8 cellular contexts compared by ENCODE assay signal in genomic region chr2:206159346-206160123, GRCh38. TPM values are rescaled to one million over a fixed set of nuclear protein-coding genes. Genes with fewer than 3 reads are reported as not detected.
A peak's percentile ranks its signal among the peaks of the same experiment; 100 is the strongest.
DNase-seq lines count a peak whose midpoint lies in the region; ATAC-seq and TF ChIP-seq lines count a peak whose summit lies in the region.

Gene EEF1B2 (plus strand): TSS chr2:206159895. CDS start chr2:206159980, 85 bp downstream.
Gene NDUFS1 (minus strand): TSS chr2:206159444. CDS start chr2:206153678, 5,766 bp downstream.

- H3K36me3 ChIP-seq in Panc1 (ENCODE audit: control insufficient read depth, insufficient read depth, low read length), result peaks cover 35% of the 10 kb centered on the region
- peaks cover 18 to 23% of the 10 kb centered on the region in 2 donors for H3K36me3 ChIP-seq in mucosa of rectum (ENCODE audit: control insufficient read depth in 2 of 2, insufficient read depth in 2 of 2, low read length in 2 of 2)

- H3K9me3 ChIP-seq in Panc1 (ENCODE audit: control insufficient read depth, insufficient read depth, low read depth, low read length), result no peaks in the 10 kb centered on the region
- no peaks in the 10 kb centered on the region for H3K9me3 ChIP-seq in mucosa of rectum (ENCODE audit: control insufficient read depth in 2 of 2, low read length in 2 of 2)

- TF ChIP-seq POLR2A in erythroblast (IDR thresholded peaks at IDR 0.05; ENCODE audit: low read length), result peak; percentile 84

- peaks cover 52% of the 10 kb centered on the region for H3K4me1 Mint-ChIP-seq in activated T-cell treated with anti-CD3 and anti-CD28 coated beads, Interleukin-2, amount 50 U/mL, for 4 hours (ENCODE audit: low read depth)

- no TSS peak for BruUV-seq in Panc1 (replicated peaks; lab: Mats Ljungman, UMichigan)

- H3K27me3 ChIP-seq in Panc1 (ENCODE audit: control insufficient read depth, insufficient read depth, low read length) (no peaks in the 10 kb centered on the region), mucosa of rectum (ENCODE audit: control insufficient read depth in 2 of 2, insufficient read depth in 2 of 2, low read length in 2 of 2) (no peaks in the 10 kb centered on the region)

- no peaks in the 10 kb centered on the region for H3K9me3 Mint-ChIP-seq in activated T-cell treated with anti-CD3 and anti-CD28 coated beads, Interleukin-2, amount 50 U/mL, for 4 hours

- H3K27me3 Mint-ChIP-seq in activated T-cell treated with anti-CD3 and anti-CD28 coated beads, Interleukin-2, amount 50 U/mL, for 4 hours (ENCODE audit: low read depth), result no peaks in the 10 kb centered on the region

- peak within 1 kb of the TSS; percentile 91 to 97 for H3K9ac ChIP-seq in mucosa of rectum (ENCODE audit: low read depth in 1 of 2, low read length in 2 of 2)

- POLR2A ChIA-PET in Panc1 (lab: Charles Lee), result interaction anchor here (0.7 kb wide), 1 partner anchor 516 kb away, joined by 4 read pairs; no protein-coding TSS in a partner anchor

- CTCF ChIA-PET in Panc1 (lab: Charles Lee), result interaction anchor here (0.7 kb wide), 1 partner anchor 33 kb away, joined by 4 read pairs; no protein-coding TSS in a partner anchor

- intact Hi-C loops in Panc1 (cut with micrococcal nuclease; ENCODE audit: unreplicated experiment), result loop anchor here (5.0 kb wide), 1 partner anchor 103 kb away; no protein-coding TSS in a partner anchor

- ATAC-seq in GM21723 (IDR thresholded peaks at IDR 0.05; ENCODE audit: unreplicated experiment) (peak; percentile 90), Panc1 (peak; percentile 97)
- ATAC-seq in activated T-cell treated with anti-CD3 and anti-CD28 coated beads, Interleukin-2, amount 50 U/mL, for 4 hours, result peak; percentile 88 to 92

- peak within 1 kb of the TSS; percentile 99 to 100 for H3K4me3 ChIP-seq in Panc1 (ENCODE audit: low read depth in 2 of 2, low read length in 2 of 2)
- H3K4me3 ChIP-seq in mucosa of rectum (ENCODE audit: low read length in 2 of 2), result peak within 1 kb of the TSS; percentile 95

- H3K27ac ChIP-seq in Panc1 (ENCODE audit: low read length) (peak within 1 kb of the TSS; percentile 99), mucosa of rectum (ENCODE audit: low read depth in 2 of 2, low read length in 2 of 2) (peak within 1 kb of the TSS; percentile 92 to 93)

- H3K4me1 ChIP-seq in Panc1 (ENCODE audit: control insufficient read depth, insufficient read depth, low read length) (peaks cover 22% of the 10 kb centered on the region), mucosa of rectum (ENCODE audit: control insufficient read depth in 2 of 2, insufficient read depth in 2 of 2, low read length in 2 of 2) (peaks cover 16 to 17% of the 10 kb centered on the region in 2 donors)

- H3K4me3 Mint-ChIP-seq in activated T-cell treated with anti-CD3 and anti-CD28 coated beads, Interleukin-2, amount 50 U/mL, for 4 hours, result peak within 1 kb of the TSS; percentile 99

- DNase-seq in DMS53 (lab: John Stamatoyannopoulos, UW) (peak; percentile 99), KG1 (lab: John Stamatoyannopoulos, UW) (peak; percentile 85), Panc1 (ENCODE audit: low read depth, low spot score) (peak; percentile 90), erythroblast (lab: John Stamatoyannopoulos, UW) (peak; percentile 97 to 98)
- peak; percentile 93 for DNase-seq in activated T-cell treated with anti-CD3 and anti-CD28 coated beads, Interleukin-2, amount 50 U/mL, for 4 hours
- peak; percentile 97 for DNase-seq in stimulated activated CD8-positive, alpha-beta memory T cell treated with anti-CD3 and anti-CD28 coated beads, Interleukin-4, amount 100 ng/mL, for 48 hours

- TF ChIP-seq CTCF in Panc1 (IDR thresholded peaks at IDR 0.05), result no peak

- H3K36me3 Mint-ChIP-seq in activated T-cell treated with anti-CD3 and anti-CD28 coated beads, Interleukin-2, amount 50 U/mL, for 4 hours (ENCODE audit: insufficient read depth), result peaks cover 40% of the 10 kb centered on the region

- in situ Hi-C loops in Panc1 (cut with HindIII; ENCODE audit: low pct_unique_long_range_greater_than_20kb, low sequenced_read_pairs), result no loop called here

RNA-seq across cellular contexts. Expression of gene EEF1B2, which starts in this region (rescaled TPM):
- total RNA-seq in Panc1 (2021; ENCODE audit: unreplicated experiment), result 523 TPM
- polyA plus RNA-seq in Panc1 (2012; ENCODE audit: insufficient read length), result 470 TPM
- total RNA-seq in activated T-cell treated with anti-CD3 and anti-CD28 coated beads, Interleukin-2, amount 50 U/mL, for 4 hours, result 1,000 to 10,000 TPM; 1,014 to 1,071 (median 1,068) TPM

RNA-seq across cellular contexts. Expression of gene NDUFS1, which starts in this region (rescaled TPM):
- 106 TPM for total RNA-seq in Panc1 (2021; ENCODE audit: unreplicated experiment)
- polyA plus RNA-seq in Panc1 (2012; ENCODE audit: insufficient read length), result 68.3 TPM
- 10 to 100 TPM; 70.4 to 74.1 (median 71.2) TPM for total RNA-seq in activated T-cell treated with anti-CD3 and anti-CD28 coated beads, Interleukin-2, amount 50 U/mL, for 4 hours

Comparison
In these comparisons a context has a peak if more than half of its experiments do, and no peak if none do; other contexts are left out.
1. Peak in every context shown above with its lines: DNase-seq, ATAC-seq, H3K4me3 ChIP-seq and H3K27ac ChIP-seq.